Comparison of ENCODE assay signal across 8 cellular contexts in the genomic region with DNA sequence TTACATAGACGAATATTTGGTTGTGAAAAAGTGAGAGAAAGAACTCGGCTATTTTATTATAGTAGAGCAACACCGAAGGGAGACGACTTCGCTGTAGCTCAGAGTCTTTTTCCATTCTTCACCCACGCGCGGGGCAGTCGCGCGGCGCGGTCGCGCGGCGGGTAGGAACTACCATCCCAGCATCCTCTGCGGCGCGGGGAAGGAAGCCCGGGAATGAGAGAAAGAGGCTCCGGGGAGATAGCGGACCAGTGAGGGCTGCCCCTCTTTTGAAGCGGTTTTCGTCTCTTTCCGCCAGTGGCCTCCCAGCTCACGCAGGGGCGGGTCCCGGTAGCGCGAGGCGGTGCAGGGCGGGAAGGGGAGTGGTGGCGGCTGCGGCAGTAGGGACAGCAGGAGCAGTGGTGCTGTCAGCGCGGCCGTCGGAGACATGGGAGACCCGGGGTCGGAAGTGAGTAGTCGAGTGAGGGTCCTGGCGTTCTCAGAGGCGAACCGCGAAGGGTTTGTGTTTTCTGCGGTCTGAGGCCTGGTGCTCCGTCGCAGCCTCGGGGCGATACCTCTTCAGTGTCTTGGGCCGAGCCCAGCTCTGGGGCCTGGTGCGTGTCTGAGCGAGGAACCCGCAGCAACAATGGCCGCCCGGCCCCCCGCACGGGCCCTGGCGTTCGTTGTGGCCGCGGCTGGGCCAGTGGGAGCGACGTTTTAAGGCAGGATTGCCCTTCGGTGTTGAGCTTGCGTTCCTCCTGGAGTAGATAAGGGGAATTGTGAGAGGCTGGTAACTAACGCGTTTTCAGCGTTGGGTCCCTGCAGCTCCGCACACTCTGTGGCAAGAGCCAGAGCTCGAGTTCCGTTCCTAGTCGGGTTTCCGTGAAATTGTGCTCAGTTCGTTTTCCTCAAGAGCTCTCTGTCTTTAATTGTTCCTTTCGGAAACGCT. TPM values are rescaled to one million over a fixed set of nuclear protein-coding genes. Genes with fewer than 3 reads are reported as not detected.
DNase-seq lines count a peak whose midpoint lies in the region; ATAC-seq, FAIRE-seq and TF ChIP-seq lines count a peak whose summit lies in the region.
"Not testable (repeated sequence)": the region's sequence is repeated elsewhere in the genome, so short reads cannot be mapped to it uniquely, and the experiment has no call there.

Gene KIAA1586 (plus strand): TSS at position 362 of the 925 bp plus-strand sequence. CDS start 63 bp downstream, at position 425.

- H3K4me1 Mint-ChIP-seq in immature natural killer cell, result peaks cover 17 to 39% of the 10 kb centered on the region in 2 donors

- in situ Hi-C loops in ACHN (cut with HindIII; ENCODE audit: low pct_ligation_motif_present, low pct_unique_long_range_greater_than_20kb, low sequenced_read_pairs), result not testable (repeated sequence)

- not testable (repeated sequence) for H3K9me3 Mint-ChIP-seq in immature natural killer cell

- WGBS in spleen, 5 donors, result 0 to 1% (median 0%) methylated on average over 27 to 46 of the region's 78 CpGs

- intact Hi-C loops in spleen (cut with DNase I; ENCODE audit: low total_unique reads), result not testable (repeated sequence)

- H3K4me3 Mint-ChIP-seq in immature natural killer cell, result peak within 1 kb of the TSS; percentile 95 to 97 (median 95)

- peak within 1 kb of the TSS; percentile 80 for H3K27ac ChIP-seq in WERI-Rb-1
- H3K27ac ChIP-seq in spleen, result peak within 1 kb of the TSS in 7 of 8 donors; percentile 54 to 77 (median 75)

- peak; percentile 88 for DNase-seq in ACHN
- DNase-seq in NCI-H2196 (lab: John Stamatoyannopoulos, UW; ENCODE audit: unreplicated experiment), result peak; percentile 89
- DNase-seq in WERI-Rb-1, result peak; percentile 99
- DNase-seq in bronchial epithelial cell (ENCODE audit: low read depth), result peak; percentile 68
- peak; percentile 73 to 75 (median 74) for DNase-seq in immature natural killer cell
- peak; percentile 96 for DNase-seq in spleen

- H3K27me3 Mint-ChIP-seq in immature natural killer cell (ENCODE audit: low read depth in 3 of 3), result not testable (repeated sequence)

- peaks cover 35% of the 10 kb centered on the region for H3K36me3 ChIP-seq in WERI-Rb-1
- H3K36me3 ChIP-seq in bronchial epithelial cell (ENCODE audit: control insufficient read depth, insufficient read depth, low read length), result not testable (repeated sequence)
- peaks cover 3 to 34% (median 12%) of the 10 kb centered on the region in 6 donors for H3K36me3 ChIP-seq in spleen

- H3K4me3 ChIP-seq in WERI-Rb-1 (ENCODE audit: low read depth, low read length), result peak within 1 kb of the TSS; percentile 91
- peak within 1 kb of the TSS; percentile 45 for H3K4me3 ChIP-seq in bronchial epithelial cell (ENCODE audit: low read depth, low read length)
- peak within 1 kb of the TSS; percentile 49 to 79 (median 56) for H3K4me3 ChIP-seq in spleen

- TF ChIP-seq POLR2A in spleen (IDR thresholded peaks at IDR 0.05), result peak in 2 of 3 donors; percentile 33 to 46

- FAIRE-seq in bronchial epithelial cell (lab: Jason Lieb, UNC), result not testable (repeated sequence)

- peaks cover 6 to 37% (median 23%) of the 10 kb centered on the region in 6 donors for H3K4me1 ChIP-seq in spleen

- ATAC-seq in GM18873 (IDR thresholded peaks at IDR 0.05; ENCODE audit: low FRiP score, unreplicated experiment) (peak; percentile 90), HG03135 (IDR thresholded peaks at IDR 0.05; ENCODE audit: unreplicated experiment) (peak; percentile 90)

- H3K27ac Mint-ChIP-seq in immature natural killer cell, result peak within 1 kb of the TSS; percentile 69 to 93 (median 82)

- not testable (repeated sequence) for H3K9me3 ChIP-seq in WERI-Rb-1 (ENCODE audit: severe bottlenecking); spleen

- not testable (repeated sequence) for TF ChIP-seq CTCF in WERI-Rb-1 (IDR thresholded peaks at IDR 0.05; ENCODE audit: low read depth, low read length); bronchial epithelial cell (IDR thresholded peaks at IDR 0.05; ENCODE audit: insufficient read depth, low read length, severe bottlenecking); spleen (IDR thresholded peaks at IDR 0.05 in 8 of 11, conservative IDR thresholded peaks at IDR 0.05 in 3 of 11)

- H3K36me3 Mint-ChIP-seq in immature natural killer cell, result not testable (repeated sequence)

- not testable (repeated sequence) for H3K27me3 ChIP-seq in WERI-Rb-1 (ENCODE audit: insufficient read depth, low read depth, severe bottlenecking); bronchial epithelial cell (ENCODE audit: control insufficient read depth, insufficient read depth, low read length); spleen (replicated peaks in 1 of 7)

RNA-seq across cellular contexts. Expression of gene KIAA1586, which starts in this region (rescaled TPM):
- 4.1 and 4.5 TPM in 2 replicates for total RNA-seq in bronchial epithelial cell
- polyA plus RNA-seq in immature natural killer cell, result 1 to 10 TPM; 2.6 to 7.9 (median 6.1) TPM
- 10 to 100 TPM; 13.5 to 19.8 (median 16.1) TPM for total RNA-seq in spleen
- polyA plus RNA-seq in spleen, result 1 to 10 TPM; 2.6 to 4.7 (median 3.5) TPM

Comparison
In these comparisons a context has a peak if more than half of its experiments do, and no peak if none do; other contexts are left out.
1. Peak in every context shown above with its lines: DNase-seq, ATAC-seq, H3K4me3 ChIP-seq and H3K27ac ChIP-seq.